11 cellular contexts compared by ENCODE assay signal in genomic region chr5:77569409-77569808, GRCh38.
"Had no signal": no experiment of that assay in that cellular context is flagged by ENCODE, and none has a peak within 500 bp of the region (broad histone marks: within the 10 kb centered on the region; RNA-seq: fewer than 3 reads in every experiment).

No MANE protein-coding gene starts in this region.

- H3K4me1 Mint-ChIP-seq: activated naive CD4-positive, alpha-beta T cell treated with anti-CD3 and anti-CD28 coated beads, Interleukin-2, amount 50 U/mL, for 24 hours; nephron progenitor cell had no signal

- H3K4me3 ChIP-seq: hepatocyte, sigmoid colon, upper lobe of right lung had no signal

- H3K36me3 ChIP-seq: brain microvascular endothelial cell, sigmoid colon, upper lobe of right lung had no signal

- H3K9me3 Mint-ChIP-seq: activated naive CD4-positive, alpha-beta T cell treated with anti-CD3 and anti-CD28 coated beads, Interleukin-2, amount 50 U/mL, for 24 hours; nephron progenitor cell had no signal

- H3K4me2 ChIP-seq: hepatocyte had no signal

- H3K27ac Mint-ChIP-seq: activated naive CD4-positive, alpha-beta T cell treated with anti-CD3 and anti-CD28 coated beads, Interleukin-2, amount 50 U/mL, for 24 hours; nephron progenitor cell had no signal

- H3K4me1 ChIP-seq: sigmoid colon, upper lobe of right lung had no signal

- H3K27ac ChIP-seq: brain microvascular endothelial cell, hepatocyte, sigmoid colon, upper lobe of right lung had no signal

- H3K9me3 ChIP-seq: sigmoid colon, upper lobe of right lung had no signal

- H2AFZ ChIP-seq: hepatocyte had no signal

- DNase-seq: amygdala; brain microvascular endothelial cell; nephron progenitor cell; sigmoid colon; stimulated activated CD4-positive, alpha-beta T cell treated with anti-CD3 and anti-CD28 coated beads, Interleukin-2, amount 100 ng/mL, for 48 hours; stimulated activated naive CD8-positive, alpha-beta T cell treated with anti-CD3 and anti-CD28 coated beads, Interleukin-15, Interleukin-2, amounts not matched to agents 100 U/mL and 50 U/mL, for 24 hours; upper lobe of right lung had no signal

- FAIRE-seq: endometrium had no signal

- ATAC-seq: activated CD4-positive, CD25-positive, alpha-beta regulatory T cell treated with anti-CD3 and anti-CD28 coated beads, Interleukin-2, amount 50 U/mL, for 24 hours; stimulated activated naive CD8-positive, alpha-beta T cell treated with anti-CD3 and anti-CD28 coated beads, Interleukin-15, Interleukin-2, amounts not matched to agents 100 U/mL and 50 U/mL, for 24 hours; upper lobe of right lung had no signal

- H3K36me3 Mint-ChIP-seq: activated naive CD4-positive, alpha-beta T cell treated with anti-CD3 and anti-CD28 coated beads, Interleukin-2, amount 50 U/mL, for 24 hours had no signal

- H3K79me2 ChIP-seq: hepatocyte had no signal

- H3K4me3 Mint-ChIP-seq: activated naive CD4-positive, alpha-beta T cell treated with anti-CD3 and anti-CD28 coated beads, Interleukin-2, amount 50 U/mL, for 24 hours; nephron progenitor cell had no signal

- H3K27me3 ChIP-seq: sigmoid colon, upper lobe of right lung had no signal
